8 cellular contexts compared by ENCODE assay signal in genomic region chr12:49018282-49019119, GRCh38. TPM values are rescaled to one million over a fixed set of nuclear protein-coding genes. Genes with fewer than 3 reads are reported as not detected.
DNase-seq lines count a peak whose midpoint lies in the region; ATAC-seq and TF ChIP-seq lines count a peak whose summit lies in the region.

PRKAG1 (minus strand) TSS chr12:49018776; CDS start chr12:49018740, 36 bp downstream.

- ATAC-seq in HG03442 (IDR thresholded peaks at IDR 0.05; ENCODE audit: unreplicated experiment), result peak; percentile 83

- peak within 1 kb of the TSS; percentile 100 for H3K27ac Mint-ChIP-seq in chondrocyte (ENCODE audit: unreplicated experiment)

- peak within 1 kb of the TSS; percentile 90 for H3K4me3 Mint-ChIP-seq in chondrocyte (ENCODE audit: unreplicated experiment)

- peaks cover 43% of the 10 kb centered on the region for H3K4me1 Mint-ChIP-seq in chondrocyte (ENCODE audit: low read depth)

- TF ChIP-seq CTCF in BJ (IDR thresholded peaks at IDR 0.05; ENCODE audit: insufficient read depth, low read depth, low read length) (peak; percentile 75), chondrocyte (IDR thresholded peaks at IDR 0.05) (peak; percentile 80)

- H3K27me3 Mint-ChIP-seq in chondrocyte (ENCODE audit: low read depth), result no peaks in the 10 kb centered on the region

- H3K36me3 ChIP-seq in BJ (ENCODE audit: control insufficient read depth, insufficient read depth, low read length), result peaks cover 7% of the 10 kb centered on the region

- DNase-seq in BJ (ENCODE audit: low read depth), result peak; percentile 88
- peak; percentile 99 for DNase-seq in GM19238 (ENCODE audit: insufficient read length, low spot score)
- DNase-seq in NCI-H510A treated with DMSO at 0.1 percent for 48 hours (lab: John Stamatoyannopoulos, UW), result peak; percentile 95
- DNase-seq in activated CD4-positive, alpha-beta T cell treated with anti-CD3 and anti-CD28 coated beads for 24 hours (ENCODE audit: low read depth in 2 of 2), result peak; percentile 88
- peak; percentile 98 for DNase-seq in chondrocyte (ENCODE audit: low spot score)
- DNase-seq in kidney glomerular epithelial cell (lab: John Stamatoyannopoulos, UW), result peak; percentile 87
- peak; percentile 85 to 92 for DNase-seq in stimulated activated CD4-positive, alpha-beta T cell treated with anti-CD3 and anti-CD28 coated beads, Interleukin-1b, Interleukin-23, amount 100 ng/mL, for 1 hour (ENCODE audit: low read depth in 2 of 2)

- H3K4me3 ChIP-seq in BJ (ENCODE audit: low read depth, low read length), result peak within 1 kb of the TSS; percentile 84

- peaks cover 11% of the 10 kb centered on the region for H3K36me3 Mint-ChIP-seq in chondrocyte (ENCODE audit: low read depth)

- POLR2A ChIA-PET in BJ (lab: Charles Lee), result interaction anchor here (0.6 to 0.7 kb wide), 2 partner anchors 16 to 19 kb away, joined by 3 read pairs; no protein-coding TSS in a partner anchor

- H3K9me3 Mint-ChIP-seq in chondrocyte (ENCODE audit: low read depth), result no peaks in the 10 kb centered on the region

- no peaks in the 10 kb centered on the region for H3K27me3 ChIP-seq in BJ (ENCODE audit: control insufficient read depth, insufficient read depth, low read length)

- CTCF ChIA-PET in BJ (lab: Yijun Ruan, JAX), result interaction anchor here (0.6 to 1.2 kb wide), 7 partner anchors 10 to 113 kb away, joined by 3 to 6 read pairs (median 5); no protein-coding TSS in a partner anchor

RNA-seq across cellular contexts. Expression of gene PRKAG1, which starts in this region (rescaled TPM):
- 94.1 and 127 TPM in 2 replicates for polyA plus RNA-seq in BJ (2011; rRNA removed)
- polyA minus RNA-seq in BJ (2011; rRNA and poly(A)+ RNA removed), result 24.5 and 37.1 TPM in 2 replicates
- total RNA-seq in chondrocyte, result 61.5 to 77.1 TPM (median 61.7 TPM) in 3 replicates

Comparison
In these comparisons a context has a peak if more than half of its experiments do, and no peak if none do; other contexts are left out.
1. Peak in every context shown above with its lines: DNase-seq, ATAC-seq and H3K4me3 ChIP-seq.